Comparison of ENCODE assay signal across 17 cellular contexts in genomic region chr15:66822106-66822505, GRCh38.
A peak's percentile ranks its signal among the peaks of the same experiment; 100 is the strongest.
DNase-seq lines count a peak whose midpoint lies in the region; ATAC-seq and TF ChIP-seq lines count a peak whose summit lies in the region.
"Had no signal": no experiment of that assay in that cellular context is flagged by ENCODE, and none has a peak within 500 bp of the region (broad histone marks: within the 10 kb centered on the region; RNA-seq: fewer than 3 reads in every experiment).

No MANE protein-coding gene starts in this region.

- H3K27ac Mint-ChIP-seq in endodermal cell (no peak overlapping the region), natural killer cell (no peak overlapping the region)
- H3K27ac Mint-ChIP-seq: B cell; CD14-positive monocyte; CD8-positive, alpha-beta memory T cell; HFFc6 had no signal

- H4K20me1 ChIP-seq in BLaER1 treated with 17β-estradiol and CSF1 and Interleukin-3, amounts not matched to agents 10 nM and 100 nM = no peaks in the 10 kb centered on the region

- peaks cover 2% of the 10 kb centered on the region for H3K27me3 Mint-ChIP-seq in endodermal cell (ENCODE audit: insufficient read depth)
- peaks cover 2 to 13% of the 10 kb centered on the region in 2 donors for H3K27me3 Mint-ChIP-seq in natural killer cell (ENCODE audit: low read depth in 2 of 2)

- 96 to 98% methylated on average over 7 to 8 of the region's 8 CpGs for WGBS in endodermal cell (ENCODE audit: insufficient coverage in 1 of 2, insufficient read length in 1 of 2), 2 experiments

- intact Hi-C loops in natural killer cell (cut with micrococcal nuclease) = no loop called here

- peaks cover 0 to 28% (median 21%) of the 10 kb centered on the region in 10 experiments; a peak in 14 of 20 replicates for H3K4me1 ChIP-seq in BLaER1 treated with 17β-estradiol and CSF1 and Interleukin-3, amounts not matched to agents 10 nM and 100 nM
- H3K4me1 ChIP-seq in endodermal cell (ENCODE audit: control insufficient read depth, insufficient read depth, low read length) = peaks cover 2% of the 10 kb centered on the region
- H3K4me1 ChIP-seq: Caco-2 had no signal

- no peak overlapping the region for H3K9ac ChIP-seq in BLaER1 treated with 17β-estradiol and CSF1 and Interleukin-3, amounts not matched to agents 10 nM and 100 nM
- H3K9ac ChIP-seq in endodermal cell (ENCODE audit: extremely low read depth, low read length, poor library complexity, severe bottlenecking) = no peak overlapping the region

- TF ChIP-seq CTCF in endodermal cell (conservative IDR thresholded peaks at IDR 0.05) (no peak), natural killer cell (IDR thresholded peaks at IDR 0.05) (no peak)

- peak overlapping the region in 8 of 11 experiments; percentile 45 to 65 (median 56); a peak in 16 of 22 replicates for H3K4me2 ChIP-seq in BLaER1 treated with 17β-estradiol and CSF1 and Interleukin-3, amounts not matched to agents 10 nM and 100 nM

- H3K4me3 Mint-ChIP-seq in endodermal cell = no peak overlapping the region
- no peak overlapping the region for H3K4me3 Mint-ChIP-seq in natural killer cell
- H3K4me3 Mint-ChIP-seq: B cell; CD14-positive monocyte; CD8-positive, alpha-beta memory T cell; HFFc6 had no signal

- H3K36me3 Mint-ChIP-seq in endodermal cell (ENCODE audit: low read depth) (no peaks in the 10 kb centered on the region), natural killer cell (no peaks in the 10 kb centered on the region)
- H3K36me3 Mint-ChIP-seq: CD14-positive monocyte; CD8-positive, alpha-beta memory T cell had no signal

- no peaks in the 10 kb centered on the region for H3K9me3 ChIP-seq in BLaER1 treated with 17β-estradiol and CSF1 and Interleukin-3, amounts not matched to agents 10 nM and 100 nM (replicated peaks in 1 of 11)
- no peaks in the 10 kb centered on the region for H3K9me3 ChIP-seq in endodermal cell (ENCODE audit: control insufficient read depth, low read length)
- H3K9me3 ChIP-seq: Caco-2 had no signal

- H3K27me3 ChIP-seq in BLaER1 treated with 17β-estradiol and CSF1 and Interleukin-3, amounts not matched to agents 10 nM and 100 nM = no peaks in the 10 kb centered on the region
- no peaks in the 10 kb centered on the region for H3K27me3 ChIP-seq in endodermal cell (ENCODE audit: control insufficient read depth, insufficient read depth, low read length, poor library complexity, severe bottlenecking)

- H3K27ac ChIP-seq in BLaER1 treated with 17β-estradiol and CSF1 and Interleukin-3, amounts not matched to agents 10 nM and 100 nM = no peak overlapping the region
- no peak overlapping the region for H3K27ac ChIP-seq in endodermal cell (ENCODE audit: low read depth, low read length)

- H3K9me3 Mint-ChIP-seq in endodermal cell (no peaks in the 10 kb centered on the region), natural killer cell (no peaks in the 10 kb centered on the region)
- H3K9me3 Mint-ChIP-seq: CD8-positive, alpha-beta memory T cell; HFFc6 had no signal

- H3K4me1 Mint-ChIP-seq in endodermal cell = peaks cover 9% of the 10 kb centered on the region
- no peaks in the 10 kb centered on the region for H3K4me1 Mint-ChIP-seq in natural killer cell
- H3K4me1 Mint-ChIP-seq: B cell; CD8-positive, alpha-beta memory T cell had no signal

- H3K4me3 ChIP-seq in BLaER1 treated with 17β-estradiol and CSF1 and Interleukin-3, amounts not matched to agents 10 nM and 100 nM = no peak overlapping the region
- no peak overlapping the region for H3K4me3 ChIP-seq in endodermal cell (ENCODE audit: low read length)

- DNase-seq in endodermal cell = peak; percentile 21
- peak; percentile 43 for DNase-seq in mesenteric fat pad (ENCODE audit: low spot score)
- peak; percentile 45 for DNase-seq in stromal cell of bone marrow (ENCODE audit: low read depth)
- DNase-seq in natural killer cell = no peak
- DNase-seq in NCI-H226 = no peak
- no peak for DNase-seq in cerebellar cortex (ENCODE audit: low spot score)
- no peak for DNase-seq in OCI-M1 (lab: John Stamatoyannopoulos, UW)
- DNase-seq: ACHN; Caco-2; CD8-positive, alpha-beta memory T cell; DMS53; GF-D8; HCEC 1CT; HFFc6 had no signal

- ATAC-seq in natural killer cell = no peak

- H3K36me3 ChIP-seq in BLaER1 treated with 17β-estradiol and CSF1 and Interleukin-3, amounts not matched to agents 10 nM and 100 nM = no peaks in the 10 kb centered on the region
- no peaks in the 10 kb centered on the region for H3K36me3 ChIP-seq in endodermal cell (ENCODE audit: control insufficient read depth, insufficient read depth, low read length)

Comparison
In these comparisons a context has a peak if more than half of its experiments do, and no peak if none do; other contexts are left out.
1. DNase-seq: peak in endodermal cell (single experiment), mesenteric fat pad (single experiment) and stromal cell of bone marrow (single experiment); none in natural killer cell (single experiment), NCI-H226 (single experiment), cerebellar cortex (single experiment) and OCI-M1 (single experiment).